Comparison of ENCODE assay signal across 22 cellular contexts in the genomic region with DNA sequence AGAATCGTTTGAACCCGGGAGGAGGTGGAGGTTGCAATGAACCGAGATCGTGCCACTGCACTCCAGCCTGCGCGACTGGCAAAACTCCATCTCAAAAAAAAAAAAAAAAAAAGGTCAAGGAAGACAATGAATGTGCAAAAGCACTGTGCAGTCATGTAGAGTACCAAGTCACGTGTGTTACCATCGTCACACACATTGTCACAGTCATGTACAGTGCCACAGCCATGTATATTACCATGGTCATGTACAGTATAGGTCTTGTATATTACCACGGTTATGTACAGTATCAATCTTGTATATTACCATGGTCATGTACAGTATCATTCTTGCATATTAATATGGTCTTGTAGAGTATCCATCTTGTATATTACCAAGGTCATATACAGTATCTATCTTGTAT. TPM values are rescaled to one million over a fixed set of nuclear protein-coding genes. Genes with fewer than 3 reads are reported as not detected.
DNase-seq lines count a peak whose midpoint lies in the region; FAIRE-seq and TF ChIP-seq lines count a peak whose summit lies in the region.
"Had no signal": no experiment of that assay in that cellular context is flagged by ENCODE, and none has a peak within 500 bp of the region (broad histone marks: within the 10 kb centered on the region; RNA-seq: fewer than 3 reads in every experiment).

No MANE protein-coding gene starts in this region.

- in situ Hi-C loops in brain microvascular endothelial cell (cut with HindIII; ENCODE audit: low pct_ligation_motif_present, low sequenced_read_pairs) = no loop called here

- peaks cover 40% of the 10 kb centered on the region for H3K36me3 Mint-ChIP-seq in activated CD4-positive, alpha-beta T cell treated with anti-CD3 and anti-CD28 coated beads, Interleukin-2, amount 10 ng/mL, durations not matched to agents 7 days and 5 days (ENCODE audit: low read depth)

- peak overlapping the region; percentile 99 for H3K27ac ChIP-seq in brain microvascular endothelial cell
- peak overlapping the region; percentile 69 for H3K27ac ChIP-seq in osteoblast (ENCODE audit: low read depth, low read length)
- peak overlapping the region in 2 of 4 donors; percentile 89 to 94 for H3K27ac ChIP-seq in esophagus squamous epithelium
- H3K27ac ChIP-seq: 22Rv1, SK-N-MC had no signal

- H3K4me3 ChIP-seq in brain microvascular endothelial cell (ENCODE audit: low read depth, low read length) = no peak overlapping the region
- no peak overlapping the region for H3K4me3 ChIP-seq in osteoblast (ENCODE audit: insufficient read depth, low read length)
- H3K4me3 ChIP-seq in esophagus squamous epithelium = no peak overlapping the region
- H3K4me3 ChIP-seq: gastrocnemius medialis, SK-N-MC had no signal

- H3K79me2 ChIP-seq in osteoblast (ENCODE audit: insufficient read depth, low read length) = peaks cover 54% of the 10 kb centered on the region

- TF ChIP-seq CTCF in brain microvascular endothelial cell (IDR thresholded peaks at IDR 0.05; ENCODE audit: low read depth, low read length, missing control alignments) (no peak), osteoblast (IDR thresholded peaks at IDR 0.05; ENCODE audit: extremely low read depth, low read depth, low read length) (no peak), esophagus squamous epithelium (IDR thresholded peaks at IDR 0.05) (no peak)

- H3K36me3 ChIP-seq in brain microvascular endothelial cell (replicated peaks) = peaks cover 82% of the 10 kb centered on the region
- H3K36me3 ChIP-seq in osteoblast (ENCODE audit: insufficient read depth, low read length) = peaks cover 8% of the 10 kb centered on the region
- H3K36me3 ChIP-seq in esophagus squamous epithelium = peaks cover 0 to 81% (median 0%) of the 10 kb centered on the region in 3 donors
- H3K36me3 ChIP-seq: BE2C had no signal

- no peak for DNase-seq in activated CD4-positive, alpha-beta T cell treated with anti-CD3 and anti-CD28 coated beads, Interleukin-2, amount 10 ng/mL, durations not matched to agents 7 days and 5 days
- DNase-seq in activated CD4-positive, alpha-beta T cell treated with anti-CD3 and anti-CD28 coated beads, Interleukin-2, amount 50 U/mL, for 1 hour = no peak
- no peak for DNase-seq in HTR-8/SVneo (ENCODE audit: insufficient read length, low spot score)
- no peak for DNase-seq in brain microvascular endothelial cell
- DNase-seq in osteoblast (ENCODE audit: insufficient read length, low spot score, missing footprints) = no peak
- DNase-seq in esophagus squamous epithelium (lab: John Stamatoyannopoulos, UW) = no peak
- DNase-seq in NCI-H1092 treated with DMSO at 0.1 percent for 48 hours (lab: John Stamatoyannopoulos, UW) = no peak
- DNase-seq in midbrain (lab: John Stamatoyannopoulos, UW) = no peak
- DNase-seq: left colon, NCI-H1436, NCI-H2171, occipital lobe, substantia nigra had no signal

- H3K27me3 Mint-ChIP-seq in activated CD4-positive, alpha-beta T cell treated with anti-CD3 and anti-CD28 coated beads, Interleukin-2, amount 10 ng/mL, durations not matched to agents 7 days and 5 days = peaks cover 5% of the 10 kb centered on the region
- H3K27me3 Mint-ChIP-seq: activated CD4-positive, alpha-beta T cell treated with anti-CD3 and anti-CD28 coated beads for 36 hours had no signal

- CTCF ChIA-PET in activated CD4-positive, alpha-beta T cell treated with anti-CD3 and anti-CD28 coated beads, Interleukin-2, amount 10 ng/mL, durations not matched to agents 7 days and 5 days (lab: Charles Lee) = interaction anchor here (1.3 to 1.4 kb wide), 2 partner anchors 10 to 19 kb away, joined by 3 read pairs; no protein-coding TSS in a partner anchor

- WGBS in esophagus squamous epithelium, 2 donors = 80 to 81% methylated on average over 9 of the region's 9 CpGs

- peak; percentile 13 for FAIRE-seq in HTR-8/SVneo (lab: Jason Lieb, UNC)

- no peak overlapping the region for H3K4me2 ChIP-seq in osteoblast (ENCODE audit: insufficient read depth, low read length)

- peaks cover 37% of the 10 kb centered on the region for H3K4me1 Mint-ChIP-seq in activated CD4-positive, alpha-beta T cell treated with anti-CD3 and anti-CD28 coated beads, Interleukin-2, amount 10 ng/mL, durations not matched to agents 7 days and 5 days

- no peaks in the 10 kb centered on the region for H4K20me1 ChIP-seq in osteoblast (ENCODE audit: insufficient read depth, low read length)

- no peak overlapping the region for H2AFZ ChIP-seq in osteoblast (ENCODE audit: low read length)

- H3K4me3 Mint-ChIP-seq in activated CD4-positive, alpha-beta T cell treated with anti-CD3 and anti-CD28 coated beads, Interleukin-2, amount 10 ng/mL, durations not matched to agents 7 days and 5 days = no peak overlapping the region
- H3K4me3 Mint-ChIP-seq: activated CD4-positive, alpha-beta T cell treated with anti-CD3 and anti-CD28 coated beads for 36 hours had no signal

- no peaks in the 10 kb centered on the region for H3K27me3 ChIP-seq in brain microvascular endothelial cell (replicated peaks)
- no peaks in the 10 kb centered on the region for H3K27me3 ChIP-seq in osteoblast (ENCODE audit: insufficient read depth, low read length)
- H3K27me3 ChIP-seq in esophagus squamous epithelium = no peaks in the 10 kb centered on the region
- H3K27me3 ChIP-seq: BE2C, gastrocnemius medialis had no signal

- POLR2A ChIA-PET in activated CD4-positive, alpha-beta T cell treated with anti-CD3 and anti-CD28 coated beads, Interleukin-2, amount 10 ng/mL, durations not matched to agents 7 days and 5 days (lab: Charles Lee) = interaction anchor here (0.6 kb wide), 1 partner anchor 94 kb away, joined by 4 read pairs; no protein-coding TSS in a partner anchor

- H3K27ac Mint-ChIP-seq in activated CD4-positive, alpha-beta T cell treated with anti-CD3 and anti-CD28 coated beads, Interleukin-2, amount 10 ng/mL, durations not matched to agents 7 days and 5 days = peak overlapping the region; percentile 73

- H3K9me3 Mint-ChIP-seq in activated CD4-positive, alpha-beta T cell treated with anti-CD3 and anti-CD28 coated beads, Interleukin-2, amount 10 ng/mL, durations not matched to agents 7 days and 5 days = peaks cover 8% of the 10 kb centered on the region

- H3K4me1 ChIP-seq in osteoblast (ENCODE audit: insufficient read depth, low read length) (peaks cover 49% of the 10 kb centered on the region), esophagus squamous epithelium (peaks cover 42 to 81% (median 52%) of the 10 kb centered on the region in 3 donors)
- H3K4me1 ChIP-seq: BE2C had no signal

- H3K9me3 ChIP-seq in osteoblast (ENCODE audit: low read depth, low read length) (no peaks in the 10 kb centered on the region), esophagus squamous epithelium (no peaks in the 10 kb centered on the region)
- H3K9me3 ChIP-seq: BE2C, gastrocnemius medialis had no signal

- intact Hi-C loops in esophagus squamous epithelium (cut with DNase I) = no loop called here

- TF ChIP-seq POLR2A in esophagus squamous epithelium (IDR thresholded peaks at IDR 0.05) = no peak

RNA-seq across cellular contexts. Expression of gene DHRS3, which starts 13.0 kb away (rescaled TPM):
- 10 to 100 TPM; 30.3 to 31.2 TPM for total RNA-seq in activated CD4-positive, alpha-beta T cell treated with anti-CD3 and anti-CD28 coated beads, Interleukin-2, amount 10 ng/mL, durations not matched to agents 7 days and 5 days
- total RNA-seq in osteoblast = 161 and 172 TPM in 2 replicates
- total RNA-seq in esophagus squamous epithelium = 100 to 1,000 TPM in 3 of 4 donors, 10 to 100 TPM in 1; 87.7 to 166 (median 117) TPM
- total RNA-seq: HT1080 had no signal

RNA-seq across cellular contexts. Expression of gene AADACL4, which starts 38.9 kb away (rescaled TPM):
- not detected for total RNA-seq in activated CD4-positive, alpha-beta T cell treated with anti-CD3 and anti-CD28 coated beads, Interleukin-2, amount 10 ng/mL, durations not matched to agents 7 days and 5 days
- not detected in 2 replicates for total RNA-seq in osteoblast
- not detected for total RNA-seq in esophagus squamous epithelium
- total RNA-seq: activated CD4-positive, alpha-beta T cell treated with anti-CD3 and anti-CD28 coated beads for 36 hours; activated naive CD4-positive, alpha-beta T cell treated with anti-CD3 and anti-CD28 coated beads, Interleukin-2, amount 50 U/mL, for 72 hours; dermis blood vessel endothelial cell; epithelial cell of proximal tubule; gastrocnemius medialis; HT1080; left colon; occipital lobe had no signal
